In genomic region chr6:11414564-11414963, GRCh38 we compare ENCODE assay signal across 9 cellular contexts.
DNase-seq lines count a peak whose midpoint lies in the region; ATAC-seq, FAIRE-seq and TF ChIP-seq lines count a peak whose summit lies in the region.
"Had no signal": no experiment of that assay in that cellular context is flagged by ENCODE, and none has a peak within 500 bp of the region (broad histone marks: within the 10 kb centered on the region; RNA-seq: fewer than 3 reads in every experiment).

No MANE protein-coding gene starts in this region.

- H3K36me3 Mint-ChIP-seq in activated CD4-positive, alpha-beta memory T cell treated with anti-CD3 and anti-CD28 coated beads, Interleukin-2, amount 10 ng/mL, durations not matched to agents 7 days and 5 days (ENCODE audit: low read depth) = peaks cover 16% of the 10 kb centered on the region

- CTCF ChIA-PET in activated CD4-positive, alpha-beta memory T cell treated with anti-CD3 and anti-CD28 coated beads, Interleukin-2, amount 10 ng/mL, durations not matched to agents 7 days and 5 days (lab: Charles Lee) = interaction anchor here (0.8 to 2.5 kb wide), 7 partner anchors 14 to 243 kb away, joined by 3 to 13 read pairs (median 5); no protein-coding TSS in a partner anchor
- CTCF ChIA-PET in HepG2 (lab: Yijun Ruan, JAX; ENCODE audit: low intra/inter-chr PET ratio, low total read pairs) = no interaction called here

- no peaks in the 10 kb centered on the region for H3K27me3 Mint-ChIP-seq in activated CD4-positive, alpha-beta memory T cell treated with anti-CD3 and anti-CD28 coated beads, Interleukin-2, amount 10 ng/mL, durations not matched to agents 7 days and 5 days

- POLR2A ChIA-PET in activated CD4-positive, alpha-beta memory T cell treated with anti-CD3 and anti-CD28 coated beads, Interleukin-2, amount 10 ng/mL, durations not matched to agents 7 days and 5 days (lab: Charles Lee) = interaction anchor here (0.9 to 5.9 kb wide), 10 partner anchors 13 to 667 kb away, joined by 3 to 101 read pairs (median 11); partner anchors contain the start of genes NEDD9 and TMEM14B
- POLR2A ChIA-PET in HepG2 (lab: Yijun Ruan, JAX) = interaction anchor here (0.8 to 1.7 kb wide), 9 partner anchors 10 to 211 kb away, joined by 3 to 9 read pairs (median 5); partner anchors contain the start of gene NEDD9

- 88% methylated on average over 1 of the region's 1 CpG for WGBS in HepG2 (ENCODE audit: low lambda C conversion rate)

- H3K36me3 ChIP-seq in HepG2 (replicated peaks in 1 of 2; ENCODE audit: control insufficient read depth in 1 of 2, insufficient read depth in 2 of 2, low read length in 2 of 2) = no peaks in the 10 kb centered on the region
- H3K36me3 ChIP-seq: pancreas had no signal

- peaks cover 53% of the 10 kb centered on the region for H3K4me1 Mint-ChIP-seq in activated CD4-positive, alpha-beta memory T cell treated with anti-CD3 and anti-CD28 coated beads, Interleukin-2, amount 10 ng/mL, durations not matched to agents 7 days and 5 days

- H3K27me3 ChIP-seq in HepG2 (ENCODE audit: control insufficient read depth in 1 of 2, insufficient read depth in 2 of 2, low read length in 2 of 2) = no peaks in the 10 kb centered on the region
- H3K27me3 ChIP-seq: pancreas had no signal

- TF ChIP-seq POLR2A in HepG2 (IDR thresholded peaks at IDR 0.05; ENCODE audit: insufficient read depth in 1 of 2, low read depth in 2 of 2, low read length in 2 of 2) = no peak

- FAIRE-seq in GM18507 (lab: Jason Lieb, UNC) (peak; percentile 77), HepG2 (lab: Jason Lieb, UNC) (no peak), frontal cortex (lab: Jason Lieb, UNC) (no peak)

- H3K27ac Mint-ChIP-seq in activated CD4-positive, alpha-beta memory T cell treated with anti-CD3 and anti-CD28 coated beads, Interleukin-2, amount 10 ng/mL, durations not matched to agents 7 days and 5 days = peak overlapping the region; percentile 59

- peak overlapping the region; percentile 44 for H3K27ac ChIP-seq in HepG2 (ENCODE audit: extremely low read length, insufficient read depth, low read length)
- H3K27ac ChIP-seq: pancreas had no signal

- TF ChIP-seq EP300 in HepG2 (IDR thresholded peaks at IDR 0.05; ENCODE audit: low read depth in 2 of 2, low read length in 2 of 2) = 0 out of 4 replicates have a peak, but pooled peaks of 1 of the 2 experiments have one; percentile 5
- no peak for TF ChIP-seq EP300 in HepG2 (CRISPR knock-in tag; IDR thresholded peaks at IDR 0.05; ENCODE audit: borderline replicate concordance)

- H3K4me3 Mint-ChIP-seq in activated CD4-positive, alpha-beta memory T cell treated with anti-CD3 and anti-CD28 coated beads, Interleukin-2, amount 10 ng/mL, durations not matched to agents 7 days and 5 days = peak overlapping the region; percentile 8

- intact Hi-C loops in HepG2 (cut with micrococcal nuclease; ENCODE audit: unreplicated experiment) = no loop called here

- no peak for TF ChIP-seq RAD21 in HepG2 (CRISPR knock-in tag; IDR thresholded peaks at IDR 0.05)

- H3K9me3 ChIP-seq in HepG2 (ENCODE audit: low read length) = no peaks in the 10 kb centered on the region
- H3K9me3 ChIP-seq: pancreas had no signal

- H3K4me1 ChIP-seq in HepG2 (ENCODE audit: insufficient read depth, low read length) = peaks cover 60% of the 10 kb centered on the region
- H3K4me1 ChIP-seq: pancreas had no signal

- ATAC-seq in HG03060 (IDR thresholded peaks at IDR 0.05; ENCODE audit: low read depth, unreplicated experiment) = peak; percentile 61
- peak; percentile 81 for ATAC-seq in HepG2

- DNase-seq in GM18507 (ENCODE audit: extremely low spot score, insufficient read length, low read depth) (no peak), HepG2 (ENCODE audit: low spot score) (peak; percentile 78), GDM1 (lab: John Stamatoyannopoulos, UW) (no peak), NCI-H446 treated with DMSO at 0.1 percent for 48 hours (lab: John Stamatoyannopoulos, UW) (no peak), frontal cortex (ENCODE audit: low spot score in 2 of 2) (no peak), NCI-H1417 (lab: John Stamatoyannopoulos, UW) (no peak)
- peak; percentile 76 for DNase-seq in activated CD4-positive, alpha-beta memory T cell treated with anti-CD3 and anti-CD28 coated beads, Interleukin-2, amount 10 ng/mL, durations not matched to agents 7 days and 5 days
- DNase-seq: pancreas had no signal

- TF ChIP-seq CTCF in HepG2 (CRISPR knock-in tag; IDR thresholded peaks at IDR 0.05) = no peak

- no peak overlapping the region for H3K4me3 ChIP-seq in HepG2 (replicated peaks in 1 of 3; ENCODE audit: insufficient read depth in 1 of 3, low read depth in 2 of 3, low read length in 3 of 3)
- H3K4me3 ChIP-seq: pancreas had no signal

- 0 out of 2 replicates have a peak overlapping the region, but pooled peaks have one; percentile 11 for H3K4me2 ChIP-seq in HepG2 (ENCODE audit: low read depth, low read length)

- in situ Hi-C loops in HepG2 (cut with HindIII; ENCODE audit: extremely low pct_ligation_motif_present, low pct_unique_long_range_greater_than_20kb) = no loop called here

- no peaks in the 10 kb centered on the region for H4K20me1 ChIP-seq in HepG2 (ENCODE audit: insufficient read depth, low read length)

- H2AFZ ChIP-seq in HepG2 (ENCODE audit: low read length) = no peak overlapping the region

- peaks cover 11% of the 10 kb centered on the region for H3K9me3 Mint-ChIP-seq in activated CD4-positive, alpha-beta memory T cell treated with anti-CD3 and anti-CD28 coated beads, Interleukin-2, amount 10 ng/mL, durations not matched to agents 7 days and 5 days

- BruUV-seq in HepG2 (replicated peaks; lab: Mats Ljungman, UMichigan) = no TSS peak

- no peaks in the 10 kb centered on the region for H3K79me2 ChIP-seq in HepG2 (ENCODE audit: insufficient read depth, low read length)

- H3K9ac ChIP-seq in HepG2 (ENCODE audit: insufficient read depth, low read depth, low read length) = 0 out of 2 replicates have a peak overlapping the region, but pooled peaks have one; percentile 2

TF ChIP-seq in HepG2, 621 proteins besides CTCF, POLR2A, EP300 and RAD21 (continues in another document):
- 0 out of 2 replicates have a peak, but pooled peaks have one; percentile 28 for TF ChIP-seq PAXIP1 (CRISPR knock-in tag; conservative IDR thresholded peaks at IDR 0.05)
- TF ChIP-seq ZFP82 (CRISPR knock-in tag; IDR thresholded peaks at IDR 0.05; ENCODE audit: borderline replicate concordance) = no peak
- TF ChIP-seq HNF1B (CRISPR knock-in tag; IDR thresholded peaks at IDR 0.05) = peak; percentile 41; the same call in 1 of the 2 replicates
- peak; percentile 36; the same call in 1 of the 2 replicates for TF ChIP-seq TFE3 (CRISPR knock-in tag; IDR thresholded peaks at IDR 0.05)
- no peak for TF ChIP-seq NR1H2 (CRISPR knock-in tag; IDR thresholded peaks at IDR 0.05; ENCODE audit: borderline replicate concordance, low read depth)
- TF ChIP-seq CREB1 (IDR thresholded peaks at IDR 0.05) = peak; percentile 41; the same call in 1 of the 2 replicates
- peak; percentile 85 for TF ChIP-seq CREB1 (CRISPR knock-in tag; IDR thresholded peaks at IDR 0.05)
- peak; percentile 34; the same call in 1 of the 2 replicates for TF ChIP-seq POLR2AphosphoS5 (IDR thresholded peaks at IDR 0.05; ENCODE audit: low read depth, low read length)
- TF ChIP-seq POGZ (CRISPR knock-in tag; IDR thresholded peaks at IDR 0.05) = peak; percentile 83

Comparison
In these comparisons a context has a peak if more than half of its experiments do, and no peak if none do; other contexts are left out.
1. DNase-seq: peak in activated CD4-positive, alpha-beta memory T cell treated with anti-CD3 and anti-CD28 coated beads, Interleukin-2, amount 10 ng/mL, durations not matched to agents 7 days and 5 days (single experiment) and HepG2 (single experiment); none in GM18507 (single experiment), GDM1 (single experiment), NCI-H446 treated with DMSO at 0.1 percent for 48 hours (single experiment), frontal cortex (0 of 2) and NCI-H1417 (0 of 3).